ENCODE assay signal across 11 cellular contexts in the genomic region with DNA sequence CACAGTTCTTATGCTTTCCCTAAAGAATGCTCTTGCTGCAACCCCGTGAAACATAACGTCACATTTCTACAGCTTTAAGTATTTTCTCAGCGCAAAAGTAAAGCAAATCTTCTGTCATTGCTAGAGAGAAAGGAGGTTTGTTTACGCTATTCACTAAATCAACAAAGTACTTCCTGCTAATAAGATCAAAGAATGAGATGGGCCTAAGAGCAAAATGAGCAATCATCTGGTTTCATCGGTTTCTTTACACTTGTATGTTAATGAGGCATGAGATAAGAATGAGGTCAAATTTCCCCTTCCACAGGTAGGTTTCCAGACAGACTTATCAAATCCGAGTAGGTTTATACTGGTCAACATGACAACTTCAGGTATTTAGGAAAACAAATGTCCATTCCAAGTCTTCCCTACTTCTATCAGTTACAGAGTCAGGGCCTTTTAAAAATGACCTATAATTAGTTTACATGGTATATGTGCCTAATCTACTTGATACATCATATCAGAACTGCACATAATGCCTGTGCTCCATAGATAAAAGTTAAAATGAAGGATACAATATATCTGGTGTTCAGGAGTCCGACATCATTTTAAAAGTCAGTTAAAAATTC. TPM values are rescaled to one million over a fixed set of nuclear protein-coding genes. Genes with fewer than 3 reads are reported as not detected.
DNase-seq lines count a peak whose midpoint lies in the region; ATAC-seq, FAIRE-seq and TF ChIP-seq lines count a peak whose summit lies in the region.
"Had no signal": no experiment of that assay in that cellular context is flagged by ENCODE, and none has a peak within 500 bp of the region (broad histone marks: within the 10 kb centered on the region; RNA-seq: fewer than 3 reads in every experiment).

No MANE protein-coding gene starts in this region.

- no peak for TF ChIP-seq CTCF in Calu3 (IDR thresholded peaks at IDR 0.05; ENCODE audit: unreplicated experiment)
- no peak for TF ChIP-seq CTCF in endothelial cell of umbilical vein (IDR thresholded peaks at IDR 0.05; ENCODE audit: extremely low read depth in 1 of 2, insufficient read depth in 1 of 2, low read depth in 1 of 2, low read length in 2 of 2)
- no peak for TF ChIP-seq CTCF in RWPE1 (conservative IDR thresholded peaks at IDR 0.05; ENCODE audit: low read depth)

- H3K4me1 ChIP-seq in endothelial cell of umbilical vein (ENCODE audit: control insufficient read depth, extremely low read depth, insufficient read depth, low read length), result peaks cover 12% of the 10 kb centered on the region

- H3K27ac Mint-ChIP-seq in Calu3 (ENCODE audit: unreplicated experiment), result peak overlapping the region; percentile 43

- H3K4me1 Mint-ChIP-seq in Calu3 (ENCODE audit: low read depth, unreplicated experiment), result peaks cover 35% of the 10 kb centered on the region

- peak overlapping the region; percentile 67 for H3K4me2 ChIP-seq in endothelial cell of umbilical vein (ENCODE audit: insufficient read depth, low read length)

- CTCF ChIA-PET in Calu3 (lab: Charles Lee) (no interaction called here), endothelial cell of umbilical vein (lab: Charles Lee) (interaction anchor here (0.6 to 1.7 kb wide), 6 partner anchors 27 to 155 kb away, joined by 3 to 4 read pairs (median 3); no protein-coding TSS in a partner anchor), RWPE1 (lab: Yijun Ruan, JAX) (no interaction called here)

- H3K9me1 ChIP-seq in endothelial cell of umbilical vein (replicated peaks; ENCODE audit: control insufficient read depth, extremely low read depth, insufficient read depth, low read length), result peaks cover 5% of the 10 kb centered on the region

- dilution Hi-C loops in endothelial cell of umbilical vein (cut with MboI; ENCODE audit: extremely low pct_ligation_motif_present, low sequenced_read_pairs), result no loop called here

- no peak for FAIRE-seq in endothelial cell of umbilical vein (lab: Jason Lieb, UNC)
- FAIRE-seq: G401.6 had no signal

- DNase-seq in Calu3, result no peak
- DNase-seq in NCI-H146 (lab: John Stamatoyannopoulos, UW), result peak; percentile 94
- peak; percentile 51 for DNase-seq in endothelial cell of umbilical vein (ENCODE audit: low read depth, low spot score)
- no peak for DNase-seq in SHP77 (lab: John Stamatoyannopoulos, UW)
- no peak for DNase-seq in RWPE1 (ENCODE audit: low spot score)
- no peak for DNase-seq in NCI-H128 (lab: John Stamatoyannopoulos, UW; ENCODE audit: unreplicated experiment)
- DNase-seq in stimulated activated CD8-positive, alpha-beta memory T cell treated with anti-CD3 and anti-CD28 coated beads, Interleukin-4, amount 100 ng/mL, for 48 hours, result no peak
- DNase-seq: substantia nigra had no signal

- H3K9me3 Mint-ChIP-seq in Calu3 (ENCODE audit: low read depth, unreplicated experiment), result no peaks in the 10 kb centered on the region

- H3K79me2 ChIP-seq in endothelial cell of umbilical vein (ENCODE audit: control insufficient read depth, insufficient read depth, low read length), result peaks cover 82% of the 10 kb centered on the region

- ATAC-seq in GM21360 (IDR thresholded peaks at IDR 0.05; ENCODE audit: unreplicated experiment), result peak; percentile 42

- POLR2A ChIA-PET in endothelial cell of umbilical vein (lab: Charles Lee), result no interaction called here
- POLR2A ChIA-PET in RWPE1 (lab: Yijun Ruan, JAX; ENCODE audit: low non-redundant PET), result no interaction called here

- BruUV-seq in Calu3 (replicated peaks; lab: Mats Ljungman, UMichigan) (no TSS peak), endothelial cell of umbilical vein (replicated peaks; lab: Mats Ljungman, UMichigan) (no TSS peak)

- H3K27me3 ChIP-seq in endothelial cell of umbilical vein (ENCODE audit: control insufficient read depth in 2 of 2, insufficient read depth in 2 of 2, low read length in 2 of 2), result no peaks in the 10 kb centered on the region

- intact Hi-C loops in Calu3 (cut with micrococcal nuclease; ENCODE audit: unreplicated experiment) (loop anchor here (5.0 kb wide), 1 partner anchor 114 kb away; no protein-coding TSS in a partner anchor), endothelial cell of umbilical vein (cut with micrococcal nuclease) (loop anchor here (2.0 kb wide), 2 partner anchors 14 to 86 kb away; no protein-coding TSS in a partner anchor)

- H3K4me3 ChIP-seq in endothelial cell of umbilical vein (replicated peaks in 1 of 3; ENCODE audit: insufficient read depth in 1 of 3, low read depth in 1 of 3, low read length in 3 of 3), result no peak overlapping the region

- TF ChIP-seq POLR2A in endothelial cell of umbilical vein (IDR thresholded peaks at IDR 0.05; ENCODE audit: low read depth, low read length), result no peak

- peaks cover 17% of the 10 kb centered on the region for H4K20me1 ChIP-seq in endothelial cell of umbilical vein (replicated peaks; ENCODE audit: control insufficient read depth, extremely low read depth, insufficient read depth, low read length)

- no peak overlapping the region for H2AFZ ChIP-seq in endothelial cell of umbilical vein (ENCODE audit: low read depth, low read length)
- H2AFZ ChIP-seq: parathyroid adenoma had no signal

- H3K36me3 Mint-ChIP-seq in Calu3 (ENCODE audit: insufficient read depth, unreplicated experiment), result peaks cover 5% of the 10 kb centered on the region

- no peaks in the 10 kb centered on the region for H3K36me3 ChIP-seq in endothelial cell of umbilical vein (ENCODE audit: control insufficient read depth in 2 of 2, extremely low read depth in 1 of 2, insufficient read depth in 2 of 2, low read length in 2 of 2)

- H3K9me3 ChIP-seq in endothelial cell of umbilical vein (replicated peaks; ENCODE audit: control insufficient read depth, insufficient read depth, low read length), result no peaks in the 10 kb centered on the region

- no peaks in the 10 kb centered on the region for H3K27me3 Mint-ChIP-seq in Calu3 (ENCODE audit: unreplicated experiment)

- H3K27ac ChIP-seq in endothelial cell of umbilical vein (ENCODE audit: insufficient read depth, low read depth, low read length) (no peak overlapping the region), RWPE1 (no peak overlapping the region)
- H3K27ac ChIP-seq: parathyroid adenoma had no signal

- H3K9ac ChIP-seq in endothelial cell of umbilical vein (replicated peaks; ENCODE audit: extremely low read depth, insufficient read depth, low read length), result no peak overlapping the region
- H3K9ac ChIP-seq: parathyroid adenoma had no signal

- no peak overlapping the region for H3K4me3 Mint-ChIP-seq in Calu3 (ENCODE audit: low read depth, unreplicated experiment)

TF ChIP-seq in endothelial cell of umbilical vein, 7 proteins besides CTCF, POLR2A, EP300 and RAD21:
- TF ChIP-seq EZH2 (IDR thresholded peaks at IDR 0.05; ENCODE audit: borderline replicate concordance, low read depth, low read length, severe bottlenecking), result no peak
- TF ChIP-seq GATA2 (IDR thresholded peaks at IDR 0.05; ENCODE audit: insufficient read depth, insufficient read length, low read depth, low read length), result peak; percentile 46

RNA-seq across cellular contexts. Expression of a gene that starts 8.4 kb away (rescaled TPM):
- total RNA-seq in Calu3 (2022) (25.3 and 27.5 TPM in 2 replicates), endothelial cell of umbilical vein (26.9 and 29.2 TPM in 2 replicates)
- polyA plus RNA-seq in endothelial cell of umbilical vein, result 11.0 and 13.5 TPM in 2 replicates
- 13.5 and 13.8 TPM in 2 replicates for polyA plus RNA-seq in endothelial cell of umbilical vein (2011; cell fraction: cytosol; rRNA removed)
- 24.6 and 28.5 TPM in 2 replicates for polyA plus RNA-seq in endothelial cell of umbilical vein (2011; cell fraction: nucleus; rRNA removed)
- 17.1 and 19.4 TPM in 2 replicates for polyA plus RNA-seq in endothelial cell of umbilical vein (2012)
- polyA minus RNA-seq in endothelial cell of umbilical vein, result 21.6 and 25.7 TPM in 2 replicates
- 3.6 TPM for polyA minus RNA-seq in endothelial cell of umbilical vein (2011; cell fraction: cytosol; rRNA and poly(A)+ RNA removed)
- 38.7 and 46.7 TPM in 2 replicates for polyA minus RNA-seq in endothelial cell of umbilical vein (2011; cell fraction: nucleus; rRNA and poly(A)+ RNA removed)

Comparison
In these comparisons a context has a peak if more than half of its experiments do, and no peak if none do; other contexts are left out.
1. DNase-seq: peak in NCI-H146 (single experiment) and endothelial cell of umbilical vein (single experiment); none in Calu3 (single experiment), SHP77 (0 of 2), RWPE1 (single experiment), NCI-H128 (single experiment) and stimulated activated CD8-positive, alpha-beta memory T cell treated with anti-CD3 and anti-CD28 coated beads, Interleukin-4, amount 100 ng/mL, for 48 hours (single experiment).